In the genomic region with DNA sequence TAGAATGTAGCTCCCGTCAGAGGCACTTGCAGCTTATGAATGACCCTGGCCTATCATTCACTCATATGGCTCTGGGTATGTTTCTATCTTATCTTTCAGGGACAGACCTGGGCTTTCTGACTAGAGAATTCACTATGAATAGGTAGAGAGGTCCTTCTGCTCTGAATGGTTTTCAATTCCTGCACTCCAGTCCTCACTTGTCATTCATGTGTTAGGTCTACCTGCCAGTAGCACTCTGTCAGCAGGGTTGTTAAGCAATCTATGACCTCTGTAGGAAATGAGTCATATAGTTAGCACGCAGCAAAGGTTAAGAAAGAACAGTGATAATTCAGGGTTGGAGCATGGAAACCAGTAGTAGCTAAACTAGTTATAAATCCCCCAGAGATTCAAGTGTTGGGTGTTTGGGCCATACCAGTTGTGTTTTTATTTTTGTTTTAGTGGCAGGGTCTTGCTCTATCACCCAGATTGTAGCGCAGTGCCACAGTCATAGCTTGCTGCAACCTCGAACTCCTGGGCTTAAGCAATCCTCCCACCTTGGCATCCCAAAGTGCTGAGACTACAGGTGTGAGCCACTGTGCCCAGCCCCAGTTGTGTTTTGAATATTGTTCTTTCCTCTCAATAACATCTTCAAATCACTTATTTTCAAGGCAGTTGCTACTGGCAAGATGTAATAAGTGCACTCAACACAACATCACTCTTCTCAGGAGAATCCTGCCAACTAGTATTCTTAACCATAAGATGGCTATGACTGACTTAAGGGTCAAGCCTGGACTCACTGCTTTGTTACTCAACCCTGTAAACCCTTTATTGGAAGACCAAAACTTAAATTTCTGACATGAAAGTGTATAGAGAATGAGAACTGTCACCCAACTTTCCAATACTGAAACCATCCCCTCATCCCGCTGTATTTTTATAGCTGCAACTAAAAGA, we compare ENCODE assay signal across 8 cellular contexts. TPM values are rescaled to one million over a fixed set of nuclear protein-coding genes. Genes with fewer than 3 reads are reported as not detected.
DNase-seq lines count a peak whose midpoint lies in the region; ATAC-seq, FAIRE-seq and TF ChIP-seq lines count a peak whose summit lies in the region.

No MANE protein-coding gene starts in this region.

- CTCF ChIA-PET in endothelial cell of umbilical vein (lab: Charles Lee) = no interaction called here

- intact Hi-C loops in endothelial cell of umbilical vein (cut with micrococcal nuclease) = loop anchor here (2.0 kb wide), 1 partner anchor 22 kb away; no protein-coding TSS in a partner anchor
- intact Hi-C loops in lower leg skin (cut with DNase I; ENCODE audit: low total_unique reads) = no loop called here

- POLR2A ChIA-PET in endothelial cell of umbilical vein (lab: Charles Lee) = no interaction called here

- peak overlapping the region; percentile 4 for H3K27ac ChIP-seq in endothelial cell of umbilical vein (ENCODE audit: insufficient read depth, low read depth, low read length)

- dilution Hi-C loops in endothelial cell of umbilical vein (cut with MboI; ENCODE audit: extremely low pct_ligation_motif_present, low sequenced_read_pairs) = no loop called here

- H4K20me1 ChIP-seq in endothelial cell of umbilical vein (replicated peaks; ENCODE audit: control insufficient read depth, extremely low read depth, insufficient read depth, low read length) = no peaks in the 10 kb centered on the region

- no peak overlapping the region for H2AFZ ChIP-seq in endothelial cell of umbilical vein (ENCODE audit: low read depth, low read length)

- peak; percentile 87 for ATAC-seq in GM21423 (IDR thresholded peaks at IDR 0.05; ENCODE audit: unreplicated experiment)

- H3K9me1 ChIP-seq in endothelial cell of umbilical vein (replicated peaks; ENCODE audit: control insufficient read depth, extremely low read depth, insufficient read depth, low read length) = no peaks in the 10 kb centered on the region

- no peaks in the 10 kb centered on the region for H3K79me2 ChIP-seq in endothelial cell of umbilical vein (ENCODE audit: control insufficient read depth, insufficient read depth, low read length)

- H3K9me3 ChIP-seq in endothelial cell of umbilical vein (replicated peaks; ENCODE audit: control insufficient read depth, insufficient read depth, low read length) = no peaks in the 10 kb centered on the region

- peak; percentile 99 for FAIRE-seq in endothelial cell of umbilical vein (lab: Jason Lieb, UNC)

- DNase-seq in GM03348 (ENCODE audit: low spot score) = peak; percentile 3
- peak; percentile 40 for DNase-seq in HuH-7 (ENCODE audit: low spot score)
- DNase-seq in endothelial cell of umbilical vein (ENCODE audit: low read depth, low spot score) = peak; percentile 41
- DNase-seq in NCI-H187 treated with DMSO at 0.1 percent for 48 hours (lab: John Stamatoyannopoulos, UW) = no peak
- no peak for DNase-seq in lower leg skin (ENCODE audit: low spot score in 2 of 2)
- DNase-seq in GM19240 (ENCODE audit: insufficient read length, low spot score) = no peak
- no peak for DNase-seq in NCI-H1417 (lab: John Stamatoyannopoulos, UW)

- H3K36me3 ChIP-seq in endothelial cell of umbilical vein (ENCODE audit: control insufficient read depth in 2 of 2, extremely low read depth in 1 of 2, insufficient read depth in 2 of 2, low read length in 2 of 2) = peaks cover 0 to 3% of the 10 kb centered on the region in 2 experiments

- no peak overlapping the region for H3K9ac ChIP-seq in endothelial cell of umbilical vein (replicated peaks; ENCODE audit: extremely low read depth, insufficient read depth, low read length)

- H3K27me3 ChIP-seq in endothelial cell of umbilical vein (ENCODE audit: control insufficient read depth in 2 of 2, insufficient read depth in 2 of 2, low read length in 2 of 2) = no peaks in the 10 kb centered on the region

- no peak for TF ChIP-seq CTCF in endothelial cell of umbilical vein (IDR thresholded peaks at IDR 0.05; ENCODE audit: extremely low read depth in 1 of 2, insufficient read depth in 1 of 2, low read depth in 1 of 2, low read length in 2 of 2)
- TF ChIP-seq CTCF in lower leg skin (IDR thresholded peaks at IDR 0.05) = no peak

- 69 to 79% methylated on average over 5 of the region's 5 CpGs for WGBS in lower leg skin, 2 donors

- H3K4me1 ChIP-seq in endothelial cell of umbilical vein (ENCODE audit: control insufficient read depth, extremely low read depth, insufficient read depth, low read length) = peaks cover 20% of the 10 kb centered on the region

- no peak overlapping the region for H3K4me3 ChIP-seq in endothelial cell of umbilical vein (replicated peaks in 1 of 3; ENCODE audit: insufficient read depth in 1 of 3, low read depth in 1 of 3, low read length in 3 of 3)
- H3K4me3 ChIP-seq in lower leg skin (ENCODE audit: low read depth, poor library complexity, severe bottlenecking) = no peak overlapping the region

- TF ChIP-seq POLR2A in endothelial cell of umbilical vein (IDR thresholded peaks at IDR 0.05; ENCODE audit: low read depth, low read length) (no peak), lower leg skin (IDR thresholded peaks at IDR 0.05) (no peak)

- BruUV-seq in endothelial cell of umbilical vein (replicated peaks; lab: Mats Ljungman, UMichigan) = no TSS peak

- H3K4me2 ChIP-seq in endothelial cell of umbilical vein (ENCODE audit: insufficient read depth, low read length) = peak overlapping the region; percentile 22

TF ChIP-seq in endothelial cell of umbilical vein, 7 proteins besides CTCF, POLR2A, EP300 and RAD21:
- TF ChIP-seq FOS (IDR thresholded peaks at IDR 0.05; ENCODE audit: borderline replicate concordance, insufficient read depth, low read length) (peak; percentile 49), JUN (IDR thresholded peaks at IDR 0.05; ENCODE audit: borderline replicate concordance, insufficient read depth, insufficient read length, low read depth) (peak; percentile 72), POLR2AphosphoS5 (IDR thresholded peaks at IDR 0.05; ENCODE audit: insufficient read depth, low read depth, low read length) (no peak)

RNA-seq across cellular contexts. Expression of gene ARL13A, which starts 25.1 kb away (rescaled TPM):
- total RNA-seq in endothelial cell of umbilical vein (not detected in 2 replicates), lower leg skin (not detected)
- polyA plus RNA-seq in endothelial cell of umbilical vein = not detected in 2 replicates
- not detected in 2 replicates for polyA plus RNA-seq in endothelial cell of umbilical vein (2011; cell fraction: cytosol; rRNA removed)
- polyA plus RNA-seq in endothelial cell of umbilical vein (2011; cell fraction: nucleus; rRNA removed) = not detected in 2 replicates
- 0.15 and 0.18 TPM in 2 replicates for polyA plus RNA-seq in endothelial cell of umbilical vein (2012)
- not detected in 2 replicates for polyA minus RNA-seq in endothelial cell of umbilical vein
- polyA minus RNA-seq in endothelial cell of umbilical vein (2011; cell fraction: cytosol; rRNA and poly(A)+ RNA removed) = not detected
- not detected in 2 replicates for polyA minus RNA-seq in endothelial cell of umbilical vein (2011; cell fraction: nucleus; rRNA and poly(A)+ RNA removed)

RNA-seq across cellular contexts. Expression of gene TRMT2B, which starts 57.3 kb away (rescaled TPM):
- total RNA-seq in endothelial cell of umbilical vein (21.3 and 22.9 TPM in 2 replicates), lower leg skin (10 to 100 TPM; 12.5 to 23.7 (median 14.6) TPM)
- 15.8 and 18.3 TPM in 2 replicates for polyA plus RNA-seq in endothelial cell of umbilical vein
- 16.3 and 16.6 TPM in 2 replicates for polyA plus RNA-seq in endothelial cell of umbilical vein (2011; cell fraction: cytosol; rRNA removed)
- polyA plus RNA-seq in endothelial cell of umbilical vein (2011; cell fraction: nucleus; rRNA removed) = 28.5 and 32.5 TPM in 2 replicates
- 16.3 and 19.1 TPM in 2 replicates for polyA plus RNA-seq in endothelial cell of umbilical vein (2012)
- polyA minus RNA-seq in endothelial cell of umbilical vein = 33.5 and 34.2 TPM in 2 replicates
- 13.9 TPM for polyA minus RNA-seq in endothelial cell of umbilical vein (2011; cell fraction: cytosol; rRNA and poly(A)+ RNA removed)
- 16.5 and 34.3 TPM in 2 replicates for polyA minus RNA-seq in endothelial cell of umbilical vein (2011; cell fraction: nucleus; rRNA and poly(A)+ RNA removed)

Comparison
In these comparisons a context has a peak if more than half of its experiments do, and no peak if none do; other contexts are left out.
1. DNase-seq: peak in GM03348 (single experiment), HuH-7 (single experiment) and endothelial cell of umbilical vein (single experiment); none in NCI-H187 treated with DMSO at 0.1 percent for 48 hours (single experiment), lower leg skin (0 of 2), GM19240 (single experiment) and NCI-H1417 (0 of 3).